In genomic region chr11:73019448-73019847, GRCh38 we compare ENCODE assay signal across 15 cellular contexts.
"Had no signal": no experiment of that assay in that cellular context is flagged by ENCODE, and none has a peak within 500 bp of the region (broad histone marks: within the 10 kb centered on the region; RNA-seq: fewer than 3 reads in every experiment).

No MANE protein-coding gene starts in this region.

- DNase-seq: activated CD4-positive, alpha-beta T cell treated with anti-CD3 and anti-CD28 coated beads, Interleukin-2, amount 50 U/mL, for 4 hours; activated CD4-positive, CD25-positive, alpha-beta regulatory T cell treated with anti-CD3 and anti-CD28 coated beads, Interleukin-2, amount 50 U/mL, for 72 hours; activated naive CD4-positive, alpha-beta T cell treated with anti-CD3 and anti-CD28 coated beads for 36 hours; activated T-cell treated with anti-CD3 and anti-CD28 coated beads for 4 hours; esophagus squamous epithelium; lower lobe of right lung; naive B cell; pancreas; stimulated activated CD4-positive, alpha-beta T cell treated with anti-CD3 and anti-CD28 coated beads, Interleukin-2, amount 100 ng/mL, for 48 hours; T-helper 1 cell; T1000; uterus had no signal

- ATAC-seq: activated T-helper 17 cell treated with anti-CD3 and anti-CD28 coated beads, Interleukin-2, amount 50 U/mL, for 72 hours; lower lobe of right lung; pancreas; stimulated activated memory B cell treated with anti-CD40 and anti-IgM and Interleukin-4, amounts not matched to agents 10 μg/mL and 1 μg/mL and 100 μg/mL, for 72 hours had no signal

- H3K9me3 ChIP-seq: pancreas had no signal

- H3K4me1 ChIP-seq: esophagus squamous epithelium, lower lobe of right lung, pancreas, uterus had no signal

- H3K36me3 ChIP-seq: lower lobe of right lung, pancreas, uterus had no signal

- H3K27me3 ChIP-seq: esophagus squamous epithelium, pancreas, tibial nerve, uterus had no signal

- H3K27ac ChIP-seq: esophagus squamous epithelium, lower lobe of right lung, pancreas, tibial nerve, uterus had no signal

- H3K4me3 ChIP-seq: esophagus squamous epithelium, lower lobe of right lung, pancreas, tibial nerve, uterus had no signal
